Comparison of ENCODE assay signal across 9 cellular contexts in the genomic region with DNA sequence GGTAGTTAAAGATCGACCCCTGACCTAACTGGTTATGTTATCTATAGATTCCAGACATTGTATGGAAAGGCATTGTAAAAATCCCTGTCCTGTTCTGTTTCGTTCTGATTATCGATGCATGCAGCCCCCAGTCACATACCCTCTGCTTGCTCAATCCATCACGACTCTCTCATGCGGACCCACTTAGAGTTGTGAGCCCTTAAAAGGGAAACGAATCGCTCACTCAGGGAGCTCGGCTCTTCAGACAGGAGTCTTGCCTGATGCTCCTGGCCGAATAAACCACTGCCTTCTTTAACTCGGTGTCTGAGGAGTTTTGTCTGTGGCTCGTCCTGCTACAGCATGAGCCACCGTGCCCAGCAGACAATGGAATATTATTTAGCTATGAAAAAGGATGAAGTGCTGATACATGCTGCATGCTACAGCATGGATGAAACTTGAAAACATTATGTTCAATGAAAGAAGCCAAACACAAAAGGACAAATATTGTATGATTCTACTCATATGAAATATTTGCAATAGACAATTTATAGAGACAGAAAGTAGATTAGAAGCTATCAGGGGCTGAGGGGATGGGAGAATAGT. TPM values are rescaled to one million over a fixed set of nuclear protein-coding genes. Genes with fewer than 3 reads are reported as not detected.
A peak's percentile ranks its signal among the peaks of the same experiment; 100 is the strongest.
DNase-seq lines count a peak whose midpoint lies in the region; ATAC-seq and TF ChIP-seq lines count a peak whose summit lies in the region.
"Had no signal": no experiment of that assay in that cellular context is flagged by ENCODE, and none has a peak within 500 bp of the region (broad histone marks: within the 10 kb centered on the region; RNA-seq: fewer than 3 reads in every experiment).

No MANE protein-coding gene starts in this region.

- POLR2A ChIA-PET in activated CD8-positive, alpha-beta T cell treated with anti-CD3 and anti-CD28 coated beads, Interleukin-2, amount 10 ng/mL, durations not matched to agents 7 days and 5 days (lab: Charles Lee): interaction anchor here (1.2 to 1.3 kb wide), 2 partner anchors 10 to 25 kb away, joined by 4 to 5 read pairs; no protein-coding TSS in a partner anchor

- H3K9me3 Mint-ChIP-seq in activated CD8-positive, alpha-beta T cell treated with anti-CD3 and anti-CD28 coated beads, Interleukin-2, amount 10 ng/mL, durations not matched to agents 7 days and 5 days (ENCODE audit: insufficient read depth): no peaks in the 10 kb centered on the region
- peaks cover 1% of the 10 kb centered on the region for H3K9me3 Mint-ChIP-seq in memory B cell

- H3K36me3 Mint-ChIP-seq in activated CD8-positive, alpha-beta T cell treated with anti-CD3 and anti-CD28 coated beads, Interleukin-2, amount 10 ng/mL, durations not matched to agents 7 days and 5 days (ENCODE audit: low read depth): no peaks in the 10 kb centered on the region
- H3K36me3 Mint-ChIP-seq in memory B cell: no peaks in the 10 kb centered on the region

- H3K27ac ChIP-seq in 22Rv1: peak overlapping the region; percentile 33; the same call in 1 of the 2 replicates

- CTCF ChIA-PET in activated CD8-positive, alpha-beta T cell treated with anti-CD3 and anti-CD28 coated beads, Interleukin-2, amount 10 ng/mL, durations not matched to agents 7 days and 5 days (lab: Charles Lee): interaction anchor here (0.7 to 4.9 kb wide), 42 partner anchors 10 to 350 kb away, joined by 3 to 126 read pairs (median 6); partner anchors contain the start of genes CARD10, GGA1, LGALS2 and MFNG

- ATAC-seq in activated CD8-positive, alpha-beta T cell treated with anti-CD3 and anti-CD28 coated beads, Interleukin-2, amount 10 ng/mL, durations not matched to agents 7 days and 5 days: no peak
- ATAC-seq in memory B cell (ENCODE audit: low read depth): no peak

- TF ChIP-seq CTCF in 22Rv1 (IDR thresholded peaks at IDR 0.05) (no peak), GM12864 (IDR thresholded peaks at IDR 0.05; ENCODE audit: low read depth, low read length, missing control alignments) (no peak)

- peaks cover 11% of the 10 kb centered on the region for H3K4me1 Mint-ChIP-seq in activated CD8-positive, alpha-beta T cell treated with anti-CD3 and anti-CD28 coated beads, Interleukin-2, amount 10 ng/mL, durations not matched to agents 7 days and 5 days (ENCODE audit: low read depth)
- H3K4me1 Mint-ChIP-seq in memory B cell: peaks cover 4% of the 10 kb centered on the region

- H3K4me3 Mint-ChIP-seq in activated CD8-positive, alpha-beta T cell treated with anti-CD3 and anti-CD28 coated beads, Interleukin-2, amount 10 ng/mL, durations not matched to agents 7 days and 5 days: peak overlapping the region; percentile 67
- H3K4me3 Mint-ChIP-seq in memory B cell: peak overlapping the region; percentile 78

- DNase-seq in GM12864 (ENCODE audit: low read depth): no peak
- DNase-seq in activated CD8-positive, alpha-beta T cell treated with anti-CD3 and anti-CD28 coated beads, Interleukin-2, amount 10 ng/mL, durations not matched to agents 7 days and 5 days: no peak
- DNase-seq in memory B cell (ENCODE audit: low spot score in 2 of 2): no peak
- no peak for DNase-seq in SKM-1 (lab: John Stamatoyannopoulos, UW; ENCODE audit: unreplicated experiment)
- DNase-seq in central memory CD4-positive, alpha-beta T cell: no peak
- no peak for DNase-seq in NCI-H1105 treated with DMSO at 0.1 percent for 48 hours (lab: John Stamatoyannopoulos, UW)
- no peak for DNase-seq in NCI-H1092 (lab: John Stamatoyannopoulos, UW)

- peak overlapping the region; percentile 70 for H3K27ac Mint-ChIP-seq in activated CD8-positive, alpha-beta T cell treated with anti-CD3 and anti-CD28 coated beads, Interleukin-2, amount 10 ng/mL, durations not matched to agents 7 days and 5 days
- H3K27ac Mint-ChIP-seq in memory B cell: no peak overlapping the region

- peak overlapping the region; percentile 42 for H3K4me3 ChIP-seq in GM12864 (ENCODE audit: low read depth, low read length)

- peaks cover 10% of the 10 kb centered on the region for H3K27me3 Mint-ChIP-seq in activated CD8-positive, alpha-beta T cell treated with anti-CD3 and anti-CD28 coated beads, Interleukin-2, amount 10 ng/mL, durations not matched to agents 7 days and 5 days (ENCODE audit: low read depth)
- peaks cover 8% of the 10 kb centered on the region for H3K27me3 Mint-ChIP-seq in memory B cell

RNA-seq across cellular contexts. Expression of gene LGALS2, which starts 12.0 kb away (rescaled TPM):
- total RNA-seq in activated CD8-positive, alpha-beta T cell treated with anti-CD3 and anti-CD28 coated beads, Interleukin-2, amount 10 ng/mL, durations not matched to agents 7 days and 5 days: not detected
- total RNA-seq: myocyte had no signal

RNA-seq across cellular contexts. Expression of gene GGA1, which starts 16.7 kb away (rescaled TPM):
- total RNA-seq in activated CD8-positive, alpha-beta T cell treated with anti-CD3 and anti-CD28 coated beads, Interleukin-2, amount 10 ng/mL, durations not matched to agents 7 days and 5 days: 10 to 100 TPM; 66.3 to 69.5 TPM

RNA-seq across cellular contexts. Expression of gene CDC42EP1, which starts 31.6 kb away (rescaled TPM):
- under 1 TPM; 0.13 to 0.21 TPM for total RNA-seq in activated CD8-positive, alpha-beta T cell treated with anti-CD3 and anti-CD28 coated beads, Interleukin-2, amount 10 ng/mL, durations not matched to agents 7 days and 5 days

RNA-seq across cellular contexts. Expression of gene SH3BP1, which starts 47.6 kb away (rescaled TPM):
- 100 to 1,000 TPM; 216 to 218 TPM for total RNA-seq in activated CD8-positive, alpha-beta T cell treated with anti-CD3 and anti-CD28 coated beads, Interleukin-2, amount 10 ng/mL, durations not matched to agents 7 days and 5 days
- total RNA-seq: myocyte had no signal
